ENCODE assay signal across 8 cellular contexts in the genomic region with DNA sequence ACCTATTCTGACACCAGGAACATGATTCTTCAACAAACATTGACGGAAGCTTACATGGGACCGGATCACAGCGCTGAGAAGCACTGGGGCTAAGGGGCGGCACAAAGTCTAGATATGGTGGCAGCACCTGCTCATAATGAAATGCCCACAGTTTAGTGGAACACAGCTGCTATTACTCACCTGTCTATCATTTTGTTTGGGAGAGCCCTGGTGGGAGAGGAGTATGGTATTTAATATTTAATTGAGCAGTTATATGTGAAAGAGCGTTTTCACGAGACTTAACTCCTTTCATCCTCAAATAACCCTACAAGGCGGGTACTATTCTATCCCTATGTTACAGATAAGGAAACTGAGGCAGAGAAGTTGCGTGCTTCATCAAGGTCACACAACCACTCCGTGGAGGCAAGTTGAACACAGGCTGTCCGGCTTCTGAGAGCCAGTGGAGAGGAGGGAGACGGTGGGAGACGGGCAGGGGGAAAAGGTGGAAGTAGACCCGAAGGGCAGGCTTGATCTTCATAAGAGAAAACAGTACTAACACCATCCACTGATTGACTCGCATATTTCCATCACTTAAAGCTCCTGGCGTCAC. TPM values are rescaled to one million over a fixed set of nuclear protein-coding genes. Genes with fewer than 3 reads are reported as not detected.
A peak's percentile ranks its signal among the peaks of the same experiment; 100 is the strongest.
DNase-seq lines count a peak whose midpoint lies in the region; ATAC-seq lines count a peak whose summit lies in the region.

No MANE protein-coding gene starts in this region.

- CTCF ChIA-PET in T-cell (lab: Charles Lee), result interaction anchor here (0.5 to 1.0 kb wide), 7 partner anchors 22 to 440 kb away, joined by 3 to 5 read pairs (median 3); partner anchors contain the start of genes EXOC8 (in 1 of the 2) and SPRTN (in 1 of the 2)

- peaks cover 45% of the 10 kb centered on the region for H3K4me1 Mint-ChIP-seq in activated T-cell treated with anti-CD3 and anti-CD28 coated beads, Interleukin-2, amount 50 U/mL, for 24 hours (ENCODE audit: low read depth)
- H3K4me1 Mint-ChIP-seq in T-cell, result peaks cover 43 to 48% (median 47%) of the 10 kb centered on the region in 3 donors

- no peaks in the 10 kb centered on the region for H3K27me3 Mint-ChIP-seq in activated T-cell treated with anti-CD3 and anti-CD28 coated beads, Interleukin-2, amount 50 U/mL, for 24 hours
- H3K27me3 Mint-ChIP-seq in T-cell, result no peaks in the 10 kb centered on the region

- H3K4me3 Mint-ChIP-seq in activated T-cell treated with anti-CD3 and anti-CD28 coated beads, Interleukin-2, amount 50 U/mL, for 24 hours, result peak overlapping the region; percentile 97
- H3K4me3 Mint-ChIP-seq in T-cell, result peak overlapping the region; percentile 97 to 98 (median 98)

- intact Hi-C loops in Right ventricle myocardium superior (cut with DNase I), result loop anchor here (2.0 kb wide), 1 partner anchor 107 kb away; no protein-coding TSS in a partner anchor

- DNase-seq in activated T-cell treated with anti-CD3 and anti-CD28 coated beads, Interleukin-2, amount 50 U/mL, for 24 hours, result no peak
- DNase-seq in activated T-cell treated with anti-CD3 and anti-CD28 coated beads, Interleukin-2, amount 50 U/mL, for 1 hour, result no peak
- DNase-seq in T-cell, result peak in 1 of 34 experiments; percentile 5
- no peak for DNase-seq in Right ventricle myocardium superior
- DNase-seq in skeletal muscle cell (ENCODE audit: low read depth), result no peak
- no peak for DNase-seq in activated CD8-positive, alpha-beta memory T cell treated with anti-CD3 and anti-CD28 coated beads for 24 hours
- no peak for DNase-seq in cerebellar cortex (ENCODE audit: low spot score)

- POLR2A ChIA-PET in T-cell (lab: Charles Lee), result interaction anchor here (0.6 kb wide), 3 partner anchors 20 to 1504 kb away, joined by 3 to 4 read pairs (median 4); no protein-coding TSS in a partner anchor

- peak overlapping the region; percentile 100 for H3K27ac Mint-ChIP-seq in activated T-cell treated with anti-CD3 and anti-CD28 coated beads, Interleukin-2, amount 50 U/mL, for 24 hours
- peak overlapping the region; percentile 99 to 100 for H3K27ac Mint-ChIP-seq in T-cell

- peak overlapping the region; percentile 95 for H3K4me3 ChIP-seq in skeletal muscle cell (ENCODE audit: low read depth, low read length)

- ATAC-seq in HG03039 (IDR thresholded peaks at IDR 0.05; ENCODE audit: unreplicated experiment) (peak; percentile 9), T-cell (replicated peaks in 1 of 4) (peak; percentile 1 to 14 (median 5)), Right ventricle myocardium superior (ENCODE audit: poor library complexity) (peak; percentile 4)

- H3K36me3 Mint-ChIP-seq in activated T-cell treated with anti-CD3 and anti-CD28 coated beads, Interleukin-2, amount 50 U/mL, for 24 hours (ENCODE audit: low read depth), result peaks cover 36% of the 10 kb centered on the region
- peaks cover 12% of the 10 kb centered on the region for H3K36me3 Mint-ChIP-seq in T-cell

- H3K9me3 Mint-ChIP-seq in activated T-cell treated with anti-CD3 and anti-CD28 coated beads, Interleukin-2, amount 50 U/mL, for 24 hours, result no peaks in the 10 kb centered on the region
- H3K9me3 Mint-ChIP-seq in T-cell, result no peaks in the 10 kb centered on the region

RNA-seq across cellular contexts. Expression of gene TSNAX, which starts 0.8 kb away (rescaled TPM):
- total RNA-seq in T-cell (10 to 100 TPM; 31.0 to 40.6 (median 35.0) TPM), Right ventricle myocardium superior (22.8 TPM)
